Comparison of ENCODE assay signal across 9 cellular contexts in the genomic region with DNA sequence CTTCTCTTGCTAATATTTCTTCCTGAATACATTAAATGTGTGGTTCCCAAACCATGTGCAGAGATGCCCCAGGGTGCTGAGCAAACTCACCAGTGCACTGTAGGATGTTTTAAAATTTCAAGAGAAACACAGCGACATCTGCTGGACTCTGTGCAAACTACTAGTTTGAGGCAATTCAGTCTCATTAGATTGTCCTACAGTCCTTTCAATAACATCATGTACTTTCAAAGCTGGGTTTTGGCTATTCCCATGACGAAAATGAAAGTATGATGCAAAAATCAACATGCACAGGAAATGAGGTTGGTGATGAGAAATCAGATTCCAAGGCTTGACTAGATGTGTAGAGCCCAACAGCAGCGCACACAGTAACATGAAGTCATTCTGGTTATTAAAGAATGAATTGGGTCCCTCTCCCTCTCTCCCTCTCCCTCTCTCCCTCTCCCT.
DNase-seq lines count a peak whose midpoint lies in the region; ATAC-seq and TF ChIP-seq lines count a peak whose summit lies in the region.
"Had no signal": no experiment of that assay in that cellular context is flagged by ENCODE, and none has a peak within 500 bp of the region (broad histone marks: within the 10 kb centered on the region; RNA-seq: fewer than 3 reads in every experiment).

No MANE protein-coding gene starts in this region.

- H3K36me3 Mint-ChIP-seq in T-cell: peaks cover 43% of the 10 kb centered on the region

- DNase-seq in GM06990 (ENCODE audit: extremely low read depth, insufficient read length): peak; percentile 37
- peak; percentile 76 for DNase-seq in NB4 (ENCODE audit: low read depth)
- DNase-seq in T-cell: peak in 29 of 34 experiments; percentile 4 to 52 (median 30)
- DNase-seq in anterior cingulate cortex (lab: John Stamatoyannopoulos, UW): peak in 32 of 58 donors; percentile 0 to 60 (median 14)
- peak; percentile 13 to 41 for DNase-seq in hippocampal formation (lab: John Stamatoyannopoulos, UW)
- peak; percentile 6 to 13 for DNase-seq in stimulated activated CD4-positive, alpha-beta T cell treated with anti-CD3 and anti-CD28 coated beads, Interleukin-15, amount 100 ng/mL, for 1 hour (ENCODE audit: low read depth in 1 of 2, low spot score in 1 of 2)

- TF ChIP-seq CTCF in GM06990 (IDR thresholded peaks at IDR 0.05; ENCODE audit: insufficient read depth, low read length, poor library complexity, severe bottlenecking) (peak; percentile 77), NB4 (IDR thresholded peaks at IDR 0.05; ENCODE audit: low read depth, low read length) (peak; percentile 89)

- POLR2A ChIA-PET in T-cell (lab: Charles Lee): no interaction called here

- H3K36me3 ChIP-seq in GM06990 (ENCODE audit: control insufficient read depth, insufficient read depth, low read length): peaks cover 21% of the 10 kb centered on the region

- peaks cover 0 to 13% (median 12%) of the 10 kb centered on the region in 3 donors for H3K4me1 Mint-ChIP-seq in T-cell

- TF ChIP-seq POLR2A in NB4 (IDR thresholded peaks at IDR 0.05; ENCODE audit: extremely low read depth, insufficient read length): no peak

- H3K4me3 Mint-ChIP-seq in T-cell: no peak overlapping the region
- H3K4me3 Mint-ChIP-seq: dendritic cell treated with granulocyte-macrophage colony-stimulating factor and Interleukin-4, amounts not matched to agents 40 ng/mL and 50 ng/mL, for 4 days had no signal

- H3K4me3 ChIP-seq in GM06990 (replicated peaks; ENCODE audit: low read depth, low read length) (no peak overlapping the region), NB4 (ENCODE audit: low read depth, low read length) (no peak overlapping the region)

- ATAC-seq in T-cell (replicated peaks in 1 of 4) (peak in 3 of 4 experiments; percentile 63 to 77 (median 67)), GM21619 (IDR thresholded peaks at IDR 0.05; ENCODE audit: unreplicated experiment) (no peak), HG03469 (IDR thresholded peaks at IDR 0.05; ENCODE audit: unreplicated experiment) (no peak)

- H3K27ac Mint-ChIP-seq in T-cell: no peak overlapping the region
- H3K27ac Mint-ChIP-seq: dendritic cell treated with granulocyte-macrophage colony-stimulating factor and Interleukin-4, amounts not matched to agents 40 ng/mL and 50 ng/mL, for 4 days had no signal

- no peaks in the 10 kb centered on the region for H3K27me3 Mint-ChIP-seq in T-cell
- H3K27me3 Mint-ChIP-seq: dendritic cell treated with granulocyte-macrophage colony-stimulating factor and Interleukin-4, amounts not matched to agents 40 ng/mL and 50 ng/mL, for 4 days had no signal

- no peaks in the 10 kb centered on the region for H3K9me3 Mint-ChIP-seq in T-cell
- H3K9me3 Mint-ChIP-seq: dendritic cell treated with granulocyte-macrophage colony-stimulating factor and Interleukin-4, amounts not matched to agents 40 ng/mL and 50 ng/mL, for 4 days had no signal

- no peaks in the 10 kb centered on the region for H3K27me3 ChIP-seq in GM06990 (replicated peaks; ENCODE audit: control insufficient read depth, insufficient read depth, low read length)

- CTCF ChIA-PET in T-cell (lab: Charles Lee): interaction anchor here in 1 of 2 donors (0.6 to 1.4 kb wide), 4 partner anchors 20 to 225 kb away, joined by 4 read pairs; no protein-coding TSS in a partner anchor

Comparison
In these comparisons a context has a peak if more than half of its experiments do, and no peak if none do; other contexts are left out.
1. DNase-seq: peak in every context shown above with its lines; median percentile 76 in NB4; 37 in GM06990; 30 in T-cell; 27 in hippocampal formation; 14 in anterior cingulate cortex; 10 in stimulated activated CD4-positive, alpha-beta T cell treated with anti-CD3 and anti-CD28 coated beads, Interleukin-15, amount 100 ng/mL, for 1 hour.
2. ATAC-seq: peak in T-cell (3 of 4); none in GM21619 (single experiment) and HG03469 (single experiment).